ENCODE assay signal across 8 cellular contexts in genomic region chr1:99808391-99809115, GRCh38. TPM values are rescaled to one million over a fixed set of nuclear protein-coding genes. Genes with fewer than 3 reads are reported as not detected.
DNase-seq lines count a peak whose midpoint lies in the region; ATAC-seq, FAIRE-seq and TF ChIP-seq lines count a peak whose summit lies in the region.

No MANE protein-coding gene starts in this region.

- no peak overlapping the region for H3K4me3 ChIP-seq in epithelial cell of proximal tubule (ENCODE audit: low read depth, low read length)
- no peak overlapping the region for H3K4me3 ChIP-seq in mucosa of stomach (ENCODE audit: low read length)

- H3K4me1 ChIP-seq in mucosa of stomach (ENCODE audit: control insufficient read depth, insufficient read depth, low read length) = peaks cover 8% of the 10 kb centered on the region

- DNase-seq in COR-L47 (lab: John Stamatoyannopoulos, UW) (peak; percentile 68), NCI-H2029 (lab: John Stamatoyannopoulos, UW) (peak; percentile 88), T1000 (lab: John Stamatoyannopoulos, UW) (peak; percentile 38), epithelial cell of proximal tubule (ENCODE audit: low read depth) (peak; percentile 59), urothelium cell line (ENCODE audit: low spot score) (peak; percentile 72)

- TF ChIP-seq CTCF in epithelial cell of proximal tubule (conservative IDR thresholded peaks at IDR 0.05; ENCODE audit: low read depth, low read length) = peak; percentile 62

- peak; percentile 32 for FAIRE-seq in urothelium cell line (lab: Jason Lieb, UNC)

- H3K9ac ChIP-seq in mucosa of stomach (ENCODE audit: low read length) = peak overlapping the region; percentile 50

- ATAC-seq in GM18909 (IDR thresholded peaks at IDR 0.05; ENCODE audit: poor library complexity, unreplicated experiment) = peak; percentile 94
- peak; percentile 70 for ATAC-seq in HG03097 (IDR thresholded peaks at IDR 0.05; ENCODE audit: low FRiP score, unreplicated experiment)

- H3K9me3 ChIP-seq in mucosa of stomach (ENCODE audit: control insufficient read depth, low read length) = no peaks in the 10 kb centered on the region

- no peaks in the 10 kb centered on the region for H3K27me3 ChIP-seq in mucosa of stomach (ENCODE audit: control insufficient read depth, insufficient read depth, low read length)

- no peaks in the 10 kb centered on the region for H3K36me3 ChIP-seq in mucosa of stomach (ENCODE audit: control insufficient read depth, insufficient read depth, low read length)

RNA-seq across cellular contexts. Expression of gene AGL, which starts 41.6 kb away (rescaled TPM):
- 7.2 and 9.1 TPM in 2 replicates for total RNA-seq in epithelial cell of proximal tubule

RNA-seq across cellular contexts. Expression of gene FRRS1, which starts 42.1 kb away (rescaled TPM):
- total RNA-seq in epithelial cell of proximal tubule = 3.1 and 3.3 TPM in 2 replicates

Comparison
In these comparisons a context has a peak if more than half of its experiments do, and no peak if none do; other contexts are left out.
1. DNase-seq: peak in every context shown above with its lines; median percentile 88 in NCI-H2029; 72 in urothelium cell line; 68 in COR-L47; 59 in epithelial cell of proximal tubule; 38 in T1000.